In the genomic region with DNA sequence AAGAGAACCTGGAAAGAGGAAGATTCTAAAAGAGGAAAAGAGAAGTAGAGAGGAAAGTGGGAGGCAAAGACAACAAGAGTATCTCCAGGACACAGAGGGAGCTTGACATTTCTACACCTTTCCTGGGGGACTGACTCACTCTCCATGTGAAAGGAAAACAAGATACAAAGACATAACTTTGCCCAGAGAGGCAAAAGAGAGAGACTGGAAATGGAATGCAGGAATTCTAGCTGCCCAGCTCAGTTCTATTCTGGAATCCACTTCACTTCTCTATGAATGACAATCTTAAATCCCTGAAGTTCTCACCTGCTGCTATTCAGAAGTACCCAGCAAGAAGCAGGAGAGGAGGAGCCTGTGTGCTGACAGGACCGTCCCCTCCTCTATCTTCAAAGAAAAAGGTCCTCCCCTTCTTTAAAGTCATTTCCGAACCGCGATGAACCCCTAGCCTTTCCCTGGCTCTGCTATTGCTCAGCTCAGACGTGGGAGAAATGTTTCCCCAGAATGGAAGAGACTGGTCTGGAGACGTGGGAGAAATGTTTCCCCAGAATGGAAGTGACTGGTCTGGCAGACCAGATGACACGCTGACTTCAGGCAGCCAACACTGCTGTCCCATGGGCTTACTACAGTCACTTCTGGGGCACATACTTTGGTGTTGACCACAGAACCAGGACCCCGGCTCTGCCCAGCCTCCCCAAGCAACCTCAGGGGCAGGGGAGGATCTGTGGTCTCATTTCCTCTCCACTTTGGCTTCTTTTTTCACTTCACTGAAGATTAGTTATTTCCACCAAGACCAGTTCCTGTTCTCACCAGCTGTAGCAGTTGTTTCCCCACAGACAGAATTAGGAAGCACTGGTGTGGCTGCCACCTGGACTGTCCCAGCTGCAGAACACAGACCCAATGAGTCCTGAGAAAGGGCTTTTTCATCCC, we compare ENCODE assay signal across 8 cellular contexts. TPM values are rescaled to one million over a fixed set of nuclear protein-coding genes. Genes with fewer than 3 reads are reported as not detected.
A peak's percentile ranks its signal among the peaks of the same experiment; 100 is the strongest.
DNase-seq lines count a peak whose midpoint lies in the region; ATAC-seq, FAIRE-seq and TF ChIP-seq lines count a peak whose summit lies in the region.

No MANE protein-coding gene starts in this region.

- H3K27ac ChIP-seq in HUES48 (ENCODE audit: low read depth, low read length) (peak overlapping the region; percentile 94), fibroblast of lung (ENCODE audit: insufficient read depth, low read length) (peak overlapping the region; percentile 18), neuronal stem cell (replicated peaks; ENCODE audit: low read length) (peak overlapping the region; percentile 3)

- H4K8ac ChIP-seq in neuronal stem cell (ENCODE audit: low read depth, low read length), result no peak overlapping the region

- no peak overlapping the region for H2BK5ac ChIP-seq in neuronal stem cell (ENCODE audit: low read length)

- no peak overlapping the region for H2BK12ac ChIP-seq in neuronal stem cell (ENCODE audit: low read length)

- H3K4me2 ChIP-seq in fibroblast of lung (ENCODE audit: extremely low read depth, insufficient read depth, low read length) (peak overlapping the region; percentile 60), neuronal stem cell (ENCODE audit: insufficient read depth, low read length, poor library complexity, severe bottlenecking) (peak overlapping the region; percentile 45)

- no peak for FAIRE-seq in frontal cortex (lab: Jason Lieb, UNC)

- WGBS in neuronal stem cell (ENCODE audit: extremely low coverage in 2 of 2, insufficient read length in 2 of 2, insufficient replicate concordance in 1 of 2), 2 donors, result no CpG with 5 or more reads among the region's 8 CpGs

- TF ChIP-seq CTCF in fibroblast of lung (conservative IDR thresholded peaks at IDR 0.05 in 1 of 2, IDR thresholded peaks at IDR 0.05 in 1 of 2; ENCODE audit: low read depth in 1 of 2, low read length in 2 of 2), result no peak

- H3K14ac ChIP-seq in neuronal stem cell (ENCODE audit: low read length), result no peak overlapping the region

- no peak overlapping the region for H2BK15ac ChIP-seq in neuronal stem cell (ENCODE audit: low read length)

- H3K9ac ChIP-seq in HUES48 (ENCODE audit: low read depth, low read length) (peak overlapping the region; percentile 5; the same call in 1 of the 2 replicates), fibroblast of lung (ENCODE audit: insufficient read depth, low read length) (no peak overlapping the region), neuronal stem cell (ENCODE audit: low read depth, low read length, poor library complexity) (no peak overlapping the region)

- H2AFZ ChIP-seq in fibroblast of lung (ENCODE audit: low read length) (no peak overlapping the region), neuronal stem cell (ENCODE audit: low read length) (no peak overlapping the region)

- no peak overlapping the region for H4K91ac ChIP-seq in neuronal stem cell (ENCODE audit: low read depth, low read length, poor library complexity)

- no peak overlapping the region for H3K4ac ChIP-seq in neuronal stem cell (ENCODE audit: low read length)

- H3K4me3 ChIP-seq in HUES48 (ENCODE audit: low read depth, low read length), result peak overlapping the region; percentile 47
- H3K4me3 ChIP-seq in fibroblast of lung (replicated peaks in 1 of 4; ENCODE audit: control extremely low read depth in 1 of 4, insufficient read depth in 1 of 4, low read depth in 3 of 4, low read length in 4 of 4), result peak overlapping the region in 1 of 4 experiments; percentile 21
- H3K4me3 ChIP-seq in neuronal stem cell (ENCODE audit: low read length in 2 of 2), result no peak overlapping the region

- H3K79me2 ChIP-seq in fibroblast of lung (ENCODE audit: control insufficient read depth, insufficient read depth, low read length), result peaks cover 18% of the 10 kb centered on the region

- DNase-seq in GDM1 (lab: John Stamatoyannopoulos, UW) (peak; percentile 74), fibroblast of lung (ENCODE audit: low read depth in 2 of 2) (peak; percentile 19 to 79), neuronal stem cell (ENCODE audit: low spot score) (no peak), frontal cortex (ENCODE audit: low spot score in 2 of 2) (no peak), NCI-H526 (lab: John Stamatoyannopoulos, UW) (no peak)
- peak; percentile 44 to 64 for DNase-seq in activated CD4-positive, alpha-beta T cell treated with anti-CD3 and anti-CD28 coated beads, Interleukin-2, amount 50 U/mL, for 48 hours

- no peaks in the 10 kb centered on the region for H3K27me3 ChIP-seq in HUES48 (ENCODE audit: control insufficient read depth, insufficient read depth, low read length)
- no peaks in the 10 kb centered on the region for H3K27me3 ChIP-seq in fibroblast of lung (ENCODE audit: control insufficient read depth, insufficient read depth, low read length)
- H3K27me3 ChIP-seq in neuronal stem cell (ENCODE audit: control insufficient read depth in 3 of 3, insufficient read depth in 3 of 3, low read depth in 1 of 3, low read length in 3 of 3), result no peaks in the 10 kb centered on the region

- H3K36me3 ChIP-seq in HUES48 (ENCODE audit: control insufficient read depth, insufficient read depth, low read length) (no peaks in the 10 kb centered on the region), fibroblast of lung (ENCODE audit: control insufficient read depth, insufficient read depth, low read length) (no peaks in the 10 kb centered on the region), neuronal stem cell (replicated peaks in 1 of 2; ENCODE audit: control insufficient read depth in 2 of 2, insufficient read depth in 2 of 2, low read length in 2 of 2) (no peaks in the 10 kb centered on the region)

- peak overlapping the region; percentile 6 for H3K18ac ChIP-seq in neuronal stem cell (ENCODE audit: low read length)

- no peak overlapping the region for H2BK120ac ChIP-seq in neuronal stem cell (ENCODE audit: low read depth, low read length)

- no peak overlapping the region for H3K23ac ChIP-seq in neuronal stem cell (ENCODE audit: low read depth, low read length, poor library complexity)

- no peak overlapping the region for H2AK5ac ChIP-seq in neuronal stem cell (ENCODE audit: low read depth, low read length)

- H4K20me1 ChIP-seq in fibroblast of lung (ENCODE audit: control insufficient read depth, extremely low read depth, insufficient read depth, low read length), result no peaks in the 10 kb centered on the region

- H3K79me1 ChIP-seq in neuronal stem cell (ENCODE audit: low read depth, low read length), result no peaks in the 10 kb centered on the region

- H3K9me3 ChIP-seq in HUES48 (ENCODE audit: control insufficient read depth, insufficient read depth, low read length) (no peaks in the 10 kb centered on the region), fibroblast of lung (ENCODE audit: control insufficient read depth, insufficient read depth, low read depth, low read length) (no peaks in the 10 kb centered on the region), neuronal stem cell (replicated peaks in 1 of 2; ENCODE audit: control insufficient read depth in 2 of 2, insufficient read depth in 1 of 2, low read depth in 1 of 2, low read length in 2 of 2) (no peaks in the 10 kb centered on the region)

- peak; percentile 53 for ATAC-seq in GM21526 (IDR thresholded peaks at IDR 0.05; ENCODE audit: low FRiP score, unreplicated experiment)

- H3K4me1 ChIP-seq in HUES48 (ENCODE audit: control insufficient read depth, insufficient read depth, low read length) (peaks cover 59% of the 10 kb centered on the region), fibroblast of lung (ENCODE audit: control insufficient read depth, extremely low read depth, insufficient read depth, low read length) (peaks cover 12% of the 10 kb centered on the region), neuronal stem cell (ENCODE audit: control insufficient read depth in 2 of 2, insufficient read depth in 1 of 2, low read depth in 1 of 2, low read length in 2 of 2) (peaks cover 17 to 25% of the 10 kb centered on the region in 2 donors)

RNA-seq across cellular contexts. Expression of a gene that starts 8.3 kb away (rescaled TPM):
- total RNA-seq in fibroblast of lung (17.2 and 22.5 TPM in 2 replicates), frontal cortex (9.0 TPM)
- 13.6 and 15.0 TPM in 2 replicates for polyA plus RNA-seq in fibroblast of lung
- polyA plus RNA-seq in fibroblast of lung (2012), result 11.2 and 12.9 TPM in 2 replicates
- 44.6 and 47.4 TPM in 2 replicates for polyA minus RNA-seq in fibroblast of lung (ENCODE audit: low replicate concordance)
- 8.2 TPM for polyA plus RNA-seq in neuronal stem cell (2013, experiment 1 of 2)
- polyA plus RNA-seq in neuronal stem cell (2013, experiment 2 of 2), result 8.1 TPM

RNA-seq across cellular contexts. Expression of a gene that starts 42.5 kb away (rescaled TPM):
- 369 and 432 TPM in 2 replicates for total RNA-seq in fibroblast of lung
- polyA plus RNA-seq in fibroblast of lung, result 830 and 879 TPM in 2 replicates
- 399 and 442 TPM in 2 replicates for polyA plus RNA-seq in fibroblast of lung (2012)
- polyA minus RNA-seq in fibroblast of lung (ENCODE audit: low replicate concordance), result 330 and 380 TPM in 2 replicates
- polyA plus RNA-seq in neuronal stem cell (2013, experiment 1 of 2), result 322 TPM
- polyA plus RNA-seq in neuronal stem cell (2013, experiment 2 of 2), result 335 TPM
- total RNA-seq in frontal cortex, result 284 TPM

Comparison
In these comparisons a context has a peak if more than half of its experiments do, and no peak if none do; other contexts are left out.
1. DNase-seq: peak in GDM1 (single experiment), activated CD4-positive, alpha-beta T cell treated with anti-CD3 and anti-CD28 coated beads, Interleukin-2, amount 50 U/mL, for 48 hours (2 of 2) and fibroblast of lung (2 of 2); none in neuronal stem cell (single experiment), frontal cortex (0 of 2) and NCI-H526 (0 of 2).
2. H3K27ac ChIP-seq: peak in every context shown above with its lines; median percentile 94 in HUES48; 18 in fibroblast of lung; 3 in neuronal stem cell.